Comparison of ENCODE assay signal across 8 cellular contexts in the genomic region with DNA sequence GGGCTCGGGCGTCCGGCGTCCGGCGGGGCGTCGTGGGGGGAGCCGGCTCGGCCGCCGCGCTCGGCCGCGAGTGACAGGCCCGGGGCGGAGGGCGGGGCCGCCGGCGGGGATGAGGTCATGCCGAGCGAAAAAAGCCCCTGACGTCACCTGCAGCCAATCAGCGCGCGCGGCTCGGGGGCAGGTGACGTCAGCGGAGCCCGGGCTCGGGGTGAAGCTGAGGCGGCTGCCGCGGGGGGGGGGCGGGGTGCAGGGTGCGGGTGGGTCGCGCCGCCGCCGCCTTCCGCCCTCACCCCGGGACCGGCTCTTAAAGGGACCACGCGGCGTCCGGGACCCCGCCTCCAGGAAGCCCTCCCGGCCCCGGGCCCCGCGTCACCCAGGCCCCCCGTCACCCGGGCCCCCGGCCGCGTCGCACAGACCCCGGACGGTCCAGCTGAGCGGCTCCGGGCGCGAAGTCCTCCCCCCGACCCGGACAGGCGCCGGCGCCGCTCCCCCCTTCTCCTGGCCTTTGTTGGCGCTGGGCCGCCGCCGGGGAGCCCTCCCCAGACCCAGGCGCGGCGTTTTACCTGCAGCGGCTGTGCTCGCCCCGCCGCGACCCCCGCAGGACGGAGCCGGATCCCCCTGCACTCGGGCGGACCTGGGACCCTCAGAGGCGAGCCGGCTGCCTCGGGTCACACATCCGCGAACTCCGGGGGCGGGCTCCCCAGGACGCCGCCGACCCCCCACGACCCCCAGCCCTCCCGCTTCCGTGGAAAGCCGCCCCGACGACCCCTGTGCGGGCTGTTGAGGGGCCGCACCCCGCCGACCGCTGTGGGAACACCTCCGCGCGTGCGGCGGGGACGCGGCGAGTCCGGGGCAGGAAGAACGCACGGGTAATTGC. TPM values are rescaled to one million over a fixed set of nuclear protein-coding genes. Genes with fewer than 3 reads are reported as not detected.
A peak's percentile ranks its signal among the peaks of the same experiment; 100 is the strongest.
DNase-seq lines count a peak whose midpoint lies in the region; ATAC-seq and TF ChIP-seq lines count a peak whose summit lies in the region.

A gene with protein sequence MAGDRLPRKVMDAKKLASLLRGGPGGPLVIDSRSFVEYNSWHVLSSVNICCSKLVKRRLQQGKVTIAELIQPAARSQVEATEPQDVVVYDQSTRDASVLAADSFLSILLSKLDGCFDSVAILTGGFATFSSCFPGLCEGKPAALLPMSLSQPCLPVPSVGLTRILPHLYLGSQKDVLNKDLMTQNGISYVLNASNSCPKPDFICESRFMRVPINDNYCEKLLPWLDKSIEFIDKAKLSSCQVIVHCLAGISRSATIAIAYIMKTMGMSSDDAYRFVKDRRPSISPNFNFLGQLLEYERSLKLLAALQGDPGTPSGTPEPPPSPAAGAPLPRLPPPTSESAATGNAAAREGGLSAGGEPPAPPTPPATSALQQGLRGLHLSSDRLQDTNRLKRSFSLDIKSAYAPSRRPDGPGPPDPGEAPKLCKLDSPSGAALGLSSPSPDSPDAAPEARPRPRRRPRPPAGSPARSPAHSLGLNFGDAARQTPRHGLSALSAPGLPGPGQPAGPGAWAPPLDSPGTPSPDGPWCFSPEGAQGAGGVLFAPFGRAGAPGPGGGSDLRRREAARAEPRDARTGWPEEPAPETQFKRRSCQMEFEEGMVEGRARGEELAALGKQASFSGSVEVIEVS (minus strand): TSS at position 72 of the 877 bp plus-strand sequence. CDS start 6,445 bp downstream, outside the sequence.

- peak within 1 kb of the TSS; percentile 79 for H4K8ac ChIP-seq in trophoblast cell (ENCODE audit: low read depth, low read length)

- H3K4me2 ChIP-seq in trophoblast cell (ENCODE audit: low read length), result peak within 1 kb of the TSS; percentile 91

- H3K4ac ChIP-seq in trophoblast cell (ENCODE audit: low read depth, low read length), result peak within 1 kb of the TSS; percentile 55

- H3K36me3 ChIP-seq in heart right ventricle (peaks cover 0 to 4% (median 0%) of the 10 kb centered on the region in 9 donors), trophoblast cell (ENCODE audit: control insufficient read depth in 1 of 2, insufficient read depth in 2 of 2, low read length in 2 of 2) (peaks cover 3 to 5% of the 10 kb centered on the region in 2 experiments), thymus (ENCODE audit: control insufficient read depth, insufficient read depth) (no peaks in the 10 kb centered on the region)

- intact Hi-C loops in heart right ventricle (cut with DNase I), result no loop called here

- no peaks in the 10 kb centered on the region for H3K27me3 Mint-ChIP-seq in T-helper 17 cell

- no peak within 1 kb of the TSS for H2BK5ac ChIP-seq in trophoblast cell (ENCODE audit: low read depth, low read length, poor library complexity)

- H4K12ac ChIP-seq in trophoblast cell (ENCODE audit: low read depth, low read length), result peak within 1 kb of the TSS; percentile 87

- H2BK120ac ChIP-seq in trophoblast cell (ENCODE audit: insufficient read depth, low read length, poor library complexity), result peak within 1 kb of the TSS; percentile 95

- ATAC-seq in GM21825 (IDR thresholded peaks at IDR 0.05; ENCODE audit: unreplicated experiment) (peak; percentile 54), T-helper 17 cell (peak; percentile 64), heart right ventricle (peak; percentile 64 to 87 (median 82))

- H3K4me1 ChIP-seq in heart right ventricle, result peaks cover 15 to 66% (median 47%) of the 10 kb centered on the region in 9 donors
- H3K4me1 ChIP-seq in trophoblast cell (ENCODE audit: control insufficient read depth in 1 of 2, insufficient read depth in 2 of 2, low read length in 2 of 2), result peaks cover 8 to 19% of the 10 kb centered on the region in 2 experiments
- peaks cover 7% of the 10 kb centered on the region for H3K4me1 ChIP-seq in thymus (ENCODE audit: control insufficient read depth, insufficient read depth, low read length)

- H3K79me2 ChIP-seq in trophoblast cell (ENCODE audit: control insufficient read depth, insufficient read depth, low read length, poor library complexity), result peaks cover 9% of the 10 kb centered on the region

- peaks cover 0 to 56% (median 0%) of the 10 kb centered on the region in 7 donors for H3K27me3 ChIP-seq in heart right ventricle
- peaks cover 19% of the 10 kb centered on the region for H3K27me3 ChIP-seq in trophoblast cell (ENCODE audit: insufficient read depth, low read length)
- H3K27me3 ChIP-seq in thymus (ENCODE audit: control insufficient read depth, insufficient read depth), result peaks cover 53% of the 10 kb centered on the region

- no peaks in the 10 kb centered on the region for H3K36me3 Mint-ChIP-seq in T-helper 17 cell (ENCODE audit: low read depth)

- H3K4me3 Mint-ChIP-seq in T-helper 17 cell, result peak within 1 kb of the TSS; percentile 91

- H4K91ac ChIP-seq in trophoblast cell (ENCODE audit: low read depth, low read length), result peak within 1 kb of the TSS; percentile 84

- peak; percentile 83 for DNase-seq in COLO668 (lab: John Stamatoyannopoulos, UW; ENCODE audit: unreplicated experiment)
- peak; percentile 79 for DNase-seq in NCI-H1105 (lab: John Stamatoyannopoulos, UW)
- DNase-seq in T-helper 17 cell, result peak; percentile 96 to 98 (median 97)
- DNase-seq in amygdala (lab: John Stamatoyannopoulos, UW), result peak in 52 of 56 donors; percentile 37 to 94 (median 82)
- peak; percentile 94 to 95 for DNase-seq in heart right ventricle
- peak; percentile 59 to 82 for DNase-seq in trophoblast cell

- no peak within 1 kb of the TSS for H3K23ac ChIP-seq in trophoblast cell (ENCODE audit: low read length)

- H3K18ac ChIP-seq in trophoblast cell (ENCODE audit: low read length), result peak within 1 kb of the TSS; percentile 80

- H3K9me3 ChIP-seq in T-helper 17 cell (ENCODE audit: control insufficient read depth, low read length, poor library complexity, severe bottlenecking) (no peaks in the 10 kb centered on the region), heart right ventricle (no peaks in the 10 kb centered on the region), trophoblast cell (ENCODE audit: insufficient read depth, low read depth, low read length) (no peaks in the 10 kb centered on the region), thymus (ENCODE audit: control insufficient read depth) (no peaks in the 10 kb centered on the region)

- H3K4me3 ChIP-seq in heart right ventricle (peak within 1 kb of the TSS; percentile 66 to 82 (median 72)), trophoblast cell (ENCODE audit: low read depth, low read length) (peak within 1 kb of the TSS; percentile 78), thymus (ENCODE audit: low read length) (peak within 1 kb of the TSS; percentile 67)

- peak within 1 kb of the TSS; percentile 89 for H3K27ac Mint-ChIP-seq in T-helper 17 cell

- peak within 1 kb of the TSS; percentile 77 for H3K14ac ChIP-seq in trophoblast cell (ENCODE audit: low read length)

- peaks cover 11% of the 10 kb centered on the region for H3K79me1 ChIP-seq in trophoblast cell (ENCODE audit: low read length)

- no peak for TF ChIP-seq CTCF in heart right ventricle (IDR thresholded peaks at IDR 0.05)

- H2AK5ac ChIP-seq in trophoblast cell (ENCODE audit: low read length), result peak within 1 kb of the TSS; percentile 55

- H2AFZ ChIP-seq in trophoblast cell (ENCODE audit: insufficient read depth, low read length, poor library complexity), result peak within 1 kb of the TSS; percentile 53

- no peak within 1 kb of the TSS for H2BK12ac ChIP-seq in trophoblast cell (ENCODE audit: low read length)

- H3K27ac ChIP-seq in heart right ventricle (peak within 1 kb of the TSS; percentile 50 to 90 (median 81)), trophoblast cell (ENCODE audit: low read depth, low read length) (no peak within 1 kb of the TSS), thymus (ENCODE audit: low read depth) (peak within 1 kb of the TSS; percentile 52)

- H3K9ac ChIP-seq in trophoblast cell (ENCODE audit: low read length), result peak within 1 kb of the TSS; percentile 82

- peaks cover 14% of the 10 kb centered on the region for H3K4me1 Mint-ChIP-seq in T-helper 17 cell

- 1% methylated on average over 94 to 114 of the region's 123 CpGs for WGBS in heart right ventricle, 2 donors
- WGBS in trophoblast cell (ENCODE audit: extremely low coverage, insufficient coverage, insufficient read length), result no CpG with 5 or more reads among the region's 123 CpGs
- WGBS in thymus, result 2% methylated on average over 123 of the region's 123 CpGs

RNA-seq across cellular contexts. Expression of the gene that starts here (rescaled TPM):
- total RNA-seq in T-helper 17 cell, result 10 to 100 TPM; 79.5 to 90.1 TPM
- 10 to 100 TPM; 10.4 to 53.5 (median 22.2) TPM for total RNA-seq in heart right ventricle
- 1 to 10 TPM; 5.9 to 7.7 TPM for polyA plus RNA-seq in heart right ventricle
- polyA plus RNA-seq in trophoblast cell (2013), result 29.7 and 31.2 TPM in 2 replicates
- polyA plus RNA-seq in thymus, result 2.9 TPM
